ENCODE assay signal across 23 cellular contexts in genomic region chr7:140611641-140612040, GRCh38. TPM values are rescaled to one million over a fixed set of nuclear protein-coding genes. Genes with fewer than 3 reads are reported as not detected.
"Had no signal": no experiment of that assay in that cellular context is flagged by ENCODE, and none has a peak within 500 bp of the region (broad histone marks: within the 10 kb centered on the region; RNA-seq: fewer than 3 reads in every experiment).

No MANE protein-coding gene starts in this region.

- FAIRE-seq: small intestine had no signal

- H3K27me3 ChIP-seq: colonic mucosa, ovary had no signal

- DNase-seq: activated CD4-positive, alpha-beta T cell treated with anti-CD3 and anti-CD28 coated beads, Interleukin-2, amount 10 ng/mL, durations not matched to agents 24 days and 14 days; activated CD4-positive, CD25-positive, alpha-beta regulatory T cell; activated CD8-positive, alpha-beta memory T cell treated with anti-CD3 and anti-CD28 coated beads, Interleukin-2, amount 50 U/mL, for 4 hours; activated gamma-delta T cell treated with Interleukin-2 at 50 U/mL for 16 hours; caudate nucleus; colonic mucosa; endodermal cell; foreskin fibroblast; glutamatergic neuron; hippocampal formation; islet precursor cell; naive thymus-derived CD8-positive, alpha-beta T cell; ovary; psoas muscle; right cardiac atrium; small intestine; stimulated activated CD4-positive, alpha-beta T cell treated with anti-CD3 and anti-CD28 coated beads, Interleukin-4, amount 100 ng/mL, for 24 hours had no signal

- ATAC-seq: naive thymus-derived CD8-positive, alpha-beta T cell; psoas muscle; right cardiac atrium; stimulated activated effector memory CD8-positive, alpha-beta T cell treated with anti-CD3 and anti-CD28 coated beads, Interleukin-12 subunit alpha, Interleukin-12 subunit beta, amount 100 ng/mL, for 72 hours had no signal

- H3K9me3 Mint-ChIP-seq: activated CD4-positive, alpha-beta T cell treated with anti-CD3 and anti-CD28 coated beads, Interleukin-2, amount 10 ng/mL, durations not matched to agents 24 days and 14 days; brain; endodermal cell; naive thymus-derived CD8-positive, alpha-beta T cell; stimulated activated effector memory CD8-positive, alpha-beta T cell treated with anti-CD3 and anti-CD28 coated beads, Interleukin-12 subunit alpha, Interleukin-12 subunit beta, amount 100 ng/mL, for 72 hours had no signal

- H3K9me3 ChIP-seq: colonic mucosa, ovary, psoas muscle, thoracic aorta had no signal

- H3K36me3 ChIP-seq: colonic mucosa, ovary, thoracic aorta had no signal

- H3K36me3 Mint-ChIP-seq: activated naive CD8-positive, alpha-beta T cell; naive thymus-derived CD8-positive, alpha-beta T cell; stimulated activated effector memory CD8-positive, alpha-beta T cell treated with anti-CD3 and anti-CD28 coated beads, Interleukin-12 subunit alpha, Interleukin-12 subunit beta, amount 100 ng/mL, for 72 hours had no signal

- H3K4me1 ChIP-seq: colonic mucosa had no signal

- H3K27ac ChIP-seq: colonic mucosa, epithelial cell of prostate, ovary, thoracic aorta had no signal

- H3K4me3 ChIP-seq: colonic mucosa, ovary, psoas muscle, thoracic aorta had no signal

- H3K4me3 Mint-ChIP-seq: activated CD4-positive, alpha-beta T cell treated with anti-CD3 and anti-CD28 coated beads, Interleukin-2, amount 10 ng/mL, durations not matched to agents 24 days and 14 days; activated naive CD8-positive, alpha-beta T cell; brain; endodermal cell; naive thymus-derived CD8-positive, alpha-beta T cell; stimulated activated effector memory CD8-positive, alpha-beta T cell treated with anti-CD3 and anti-CD28 coated beads, Interleukin-12 subunit alpha, Interleukin-12 subunit beta, amount 100 ng/mL, for 72 hours had no signal

- H3K27ac Mint-ChIP-seq: activated CD4-positive, alpha-beta T cell treated with anti-CD3 and anti-CD28 coated beads, Interleukin-2, amount 10 ng/mL, durations not matched to agents 24 days and 14 days; activated naive CD8-positive, alpha-beta T cell; brain; endodermal cell; naive thymus-derived CD8-positive, alpha-beta T cell; stimulated activated effector memory CD8-positive, alpha-beta T cell treated with anti-CD3 and anti-CD28 coated beads, Interleukin-12 subunit alpha, Interleukin-12 subunit beta, amount 100 ng/mL, for 72 hours had no signal

- H3K4me1 Mint-ChIP-seq: activated CD4-positive, alpha-beta T cell treated with anti-CD3 and anti-CD28 coated beads, Interleukin-2, amount 10 ng/mL, durations not matched to agents 24 days and 14 days; endodermal cell; naive thymus-derived CD8-positive, alpha-beta T cell; stimulated activated effector memory CD8-positive, alpha-beta T cell treated with anti-CD3 and anti-CD28 coated beads, Interleukin-12 subunit alpha, Interleukin-12 subunit beta, amount 100 ng/mL, for 72 hours had no signal

RNA-seq across cellular contexts. Expression of gene DENND2A, which starts 29.0 kb away (rescaled TPM):
- total RNA-seq: activated CD4-positive, alpha-beta T cell treated with anti-CD3 and anti-CD28 coated beads, Interleukin-2, amount 10 ng/mL, durations not matched to agents 24 days and 14 days; mononuclear cell had no signal
- polyA plus RNA-seq: naive thymus-derived CD8-positive, alpha-beta T cell had no signal
